In genomic region chr15:40048155-40048792, GRCh38 we compare ENCODE assay signal across 10 cellular contexts. TPM values are rescaled to one million over a fixed set of nuclear protein-coding genes. Genes with fewer than 3 reads are reported as not detected.
DNase-seq lines count a peak whose midpoint lies in the region; ATAC-seq, FAIRE-seq and TF ChIP-seq lines count a peak whose summit lies in the region.
"Had no signal": no experiment of that assay in that cellular context is flagged by ENCODE, and none has a peak within 500 bp of the region (broad histone marks: within the 10 kb centered on the region; RNA-seq: fewer than 3 reads in every experiment).

No MANE protein-coding gene starts in this region.

- intact Hi-C loops in MCF 10A (cut with micrococcal nuclease) (loop anchor here (5.0 kb wide), 1 partner anchor 144 kb away; no protein-coding TSS in a partner anchor), mammary epithelial cell (cut with micrococcal nuclease) (no loop called here)

- dilution Hi-C loops in mammary epithelial cell (cut with HindIII; ENCODE audit: low sequenced_read_pairs) = loop anchor here (5.0 kb wide), 3 partner anchors 54 to 224 kb away; no protein-coding TSS in a partner anchor
- dilution Hi-C loops in keratinocyte (cut with MboI; ENCODE audit: extremely low pct_ligation_motif_present, low sequenced_read_pairs) = no loop called here

- H2AFZ ChIP-seq in mammary epithelial cell (ENCODE audit: low read depth, low read length) = no peak overlapping the region
- no peak overlapping the region for H2AFZ ChIP-seq in keratinocyte (ENCODE audit: control insufficient read depth, low read length)

- DNase-seq in MCF 10A (ENCODE audit: unreplicated experiment) = no peak
- no peak for DNase-seq in mammary epithelial cell
- no peak for DNase-seq in WTC11 (ENCODE audit: low spot score)
- DNase-seq in keratinocyte (ENCODE audit: low read depth, low spot score) = no peak
- peak in 1 of 2 donors; percentile 49 for DNase-seq in upper lobe of left lung
- DNase-seq in foreskin fibroblast = no peak
- DNase-seq in OCI-M1 (lab: John Stamatoyannopoulos, UW) = no peak
- no peak for DNase-seq in RCC 7860 (ENCODE audit: low spot score)
- DNase-seq: COR-L47, H9 had no signal

- POLR2A ChIA-PET in MCF 10A (lab: Yijun Ruan, JAX) = interaction anchor here (0.5 to 2.8 kb wide), 12 partner anchors 9 to 800 kb away, joined by 3 to 16 read pairs (median 6); partner anchors contain the start of genes BMF and SRP14
- POLR2A ChIA-PET in WTC11 (lab: Charles Lee) = interaction anchor here (0.6 to 2.2 kb wide), 7 partner anchors 11 to 210 kb away, joined by 3 to 7 read pairs (median 4); partner anchors contain the start of gene BMF

- H3K27ac Mint-ChIP-seq in MCF 10A (ENCODE audit: low read depth, unreplicated experiment) = peak overlapping the region; percentile 42
- H3K27ac Mint-ChIP-seq in WTC11 = peak overlapping the region; percentile 36

- no peak for TF ChIP-seq POLR2A in upper lobe of left lung (IDR thresholded peaks at IDR 0.05)

- H3K9me3 ChIP-seq in mammary epithelial cell (replicated peaks; ENCODE audit: insufficient read depth, low read length) (no peaks in the 10 kb centered on the region), keratinocyte (ENCODE audit: control insufficient read depth, low read depth, low read length) (no peaks in the 10 kb centered on the region), upper lobe of left lung (no peaks in the 10 kb centered on the region)

- no peak for ATAC-seq in WTC11
- no peak for ATAC-seq in upper lobe of left lung (ENCODE audit: low FRiP score in 2 of 2)

- WGBS in mammary epithelial cell (ENCODE audit: low coverage, missing lambda C conversion rate) = 81% methylated on average over 9 of the region's 10 CpGs
- 52 to 62% methylated on average over 5 to 10 of the region's 10 CpGs for WGBS in upper lobe of left lung, 2 donors

- no TSS peak for BruUV-seq in MCF 10A (replicated peaks; lab: Mats Ljungman, UMichigan)
- BruUV-seq in mammary epithelial cell (replicated peaks; lab: Mats Ljungman, UMichigan) = no TSS peak

- no peaks in the 10 kb centered on the region for H3K36me3 ChIP-seq in mammary epithelial cell (ENCODE audit: insufficient read depth, low read length)
- H3K36me3 ChIP-seq in keratinocyte (ENCODE audit: control insufficient read depth in 2 of 2, extremely low read depth in 1 of 2, insufficient read depth in 2 of 2, low read length in 2 of 2) = no peaks in the 10 kb centered on the region
- no peaks in the 10 kb centered on the region for H3K36me3 ChIP-seq in upper lobe of left lung

- H3K79me2 ChIP-seq in mammary epithelial cell (ENCODE audit: insufficient read depth, low read length) = no peaks in the 10 kb centered on the region
- H3K79me2 ChIP-seq in keratinocyte (ENCODE audit: control insufficient read depth, insufficient read depth, low read length) = no peaks in the 10 kb centered on the region

- H3K27ac ChIP-seq in mammary epithelial cell (ENCODE audit: insufficient read depth, low read depth, low read length) = no peak overlapping the region
- H3K27ac ChIP-seq in keratinocyte (ENCODE audit: control insufficient read depth, insufficient read depth, low read length) = peak overlapping the region; percentile 28
- H3K27ac ChIP-seq in upper lobe of left lung = peak overlapping the region; percentile 72 to 85 (median 79)

- in situ Hi-C loops in mammary epithelial cell (cut with MboI; ENCODE audit: low sequenced_read_pairs in 2 of 2) = loop anchor here (5.0 to 10.0 kb wide), 4 partner anchors 44 to 224 kb away; no protein-coding TSS in a partner anchor

- peaks cover 37% of the 10 kb centered on the region for H3K4me1 Mint-ChIP-seq in MCF 10A (ENCODE audit: insufficient read depth, unreplicated experiment)
- H3K4me1 Mint-ChIP-seq in WTC11 = peaks cover 48% of the 10 kb centered on the region

- H3K9ac ChIP-seq in mammary epithelial cell (ENCODE audit: insufficient read depth, low read length) (no peak overlapping the region), keratinocyte (ENCODE audit: control insufficient read depth, extremely low read depth, insufficient read depth, low read length) (no peak overlapping the region)

- H3K9me3 Mint-ChIP-seq in MCF 10A (ENCODE audit: unreplicated experiment) (no peaks in the 10 kb centered on the region), WTC11 (no peaks in the 10 kb centered on the region)
- H3K9me3 Mint-ChIP-seq: H9 had no signal

- CTCF ChIA-PET in MCF 10A (lab: Yijun Ruan, JAX) (interaction anchor here (0.8 to 5.7 kb wide), 9 partner anchors 12 to 372 kb away, joined by 3 to 125 read pairs (median 7); partner anchors contain the start of gene BMF), mammary epithelial cell (lab: Charles Lee; ENCODE audit: low non-redundant PET) (no interaction called here), WTC11 (lab: Charles Lee) (interaction anchor here (0.9 to 7.6 kb wide), 11 partner anchors 11 to 242 kb away, joined by 3 to 120 read pairs (median 7); partner anchors contain the start of gene BMF)

- FAIRE-seq in keratinocyte (lab: Jason Lieb, UNC) (no peak), RCC 7860 (lab: Jason Lieb, UNC) (no peak)

- H3K27me3 Mint-ChIP-seq in MCF 10A (ENCODE audit: insufficient read depth, unreplicated experiment) (no peaks in the 10 kb centered on the region), WTC11 (ENCODE audit: low read depth) (no peaks in the 10 kb centered on the region)

- peak in 1 of 4 donors; percentile 13 for TF ChIP-seq EP300 in upper lobe of left lung (IDR thresholded peaks at IDR 0.05)

- no peak overlapping the region for H3K4me2 ChIP-seq in mammary epithelial cell (ENCODE audit: insufficient read depth, low read depth, low read length)
- no peak overlapping the region for H3K4me2 ChIP-seq in keratinocyte (ENCODE audit: control insufficient read depth, extremely low read depth, insufficient read depth, low read depth, low read length)

- H3K36me3 Mint-ChIP-seq in MCF 10A (ENCODE audit: insufficient read depth, unreplicated experiment) (no peaks in the 10 kb centered on the region), WTC11 (no peaks in the 10 kb centered on the region)

- H3K4me3 ChIP-seq in mammary epithelial cell (replicated peaks in 1 of 3; ENCODE audit: insufficient read depth in 1 of 3, low read depth in 2 of 3, low read length in 3 of 3) (no peak overlapping the region), keratinocyte (ENCODE audit: control insufficient read depth in 2 of 3, extremely low read depth in 1 of 3, insufficient read depth in 2 of 3, low read depth in 1 of 3, low read length in 3 of 3) (no peak overlapping the region), upper lobe of left lung (no peak overlapping the region), foreskin fibroblast (ENCODE audit: low read depth in 1 of 2, low read length in 2 of 2) (no peak overlapping the region)

- H3K4me3 Mint-ChIP-seq in MCF 10A (ENCODE audit: unreplicated experiment) = no peak overlapping the region
- H3K4me3 Mint-ChIP-seq in WTC11 = no peak overlapping the region
- H3K4me3 Mint-ChIP-seq: H9 had no signal

- H3K27me3 ChIP-seq in mammary epithelial cell (ENCODE audit: insufficient read depth, low read length) (no peaks in the 10 kb centered on the region), keratinocyte (ENCODE audit: control insufficient read depth, extremely low read depth, insufficient read depth, low read length) (no peaks in the 10 kb centered on the region), upper lobe of left lung (no peaks in the 10 kb centered on the region)

- H3K4me1 ChIP-seq in mammary epithelial cell (ENCODE audit: insufficient read depth, low read length) (peaks cover 35% of the 10 kb centered on the region), keratinocyte (ENCODE audit: control insufficient read depth, extremely low read depth, insufficient read depth, low read length) (peaks cover 33% of the 10 kb centered on the region), upper lobe of left lung (peaks cover 38 to 53% (median 52%) of the 10 kb centered on the region in 4 donors)

- TF ChIP-seq CTCF in MCF 10A (IDR thresholded peaks at IDR 0.05; ENCODE audit: unreplicated experiment) (no peak), mammary epithelial cell (conservative IDR thresholded peaks at IDR 0.05 in 1 of 2, IDR thresholded peaks at IDR 0.05 in 1 of 2; ENCODE audit: extremely low read depth in 1 of 2, insufficient read depth in 1 of 2, low read depth in 1 of 2, low read length in 2 of 2) (no peak), WTC11 (IDR thresholded peaks at IDR 0.05) (no peak), keratinocyte (optimal IDR thresholded peaks at IDR 0.05 in 1 of 3, IDR thresholded peaks at IDR 0.05 in 1 of 3, conservative IDR thresholded peaks at IDR 0.05 in 1 of 3; ENCODE audit: extremely low read depth in 1 of 3, insufficient read depth in 2 of 3, low read length in 3 of 3) (no peak), upper lobe of left lung (IDR thresholded peaks at IDR 0.05) (no peak), foreskin fibroblast (IDR thresholded peaks at IDR 0.05; ENCODE audit: low read depth, low read length) (no peak)

- peaks cover 3% of the 10 kb centered on the region for H3K9me1 ChIP-seq in keratinocyte (ENCODE audit: control insufficient read depth, extremely low read depth, insufficient read depth, low read length)

- no peaks in the 10 kb centered on the region for H4K20me1 ChIP-seq in mammary epithelial cell (ENCODE audit: insufficient read depth, low read length)
- peaks cover 4% of the 10 kb centered on the region for H4K20me1 ChIP-seq in keratinocyte (ENCODE audit: control insufficient read depth, extremely low read depth, insufficient read depth, low read length)

TF ChIP-seq in WTC11, 78 proteins besides CTCF, POLR2A, EP300 and RAD21 (continues in another document):
- TF ChIP-seq CREB1 (CRISPR knock-in tag; IDR thresholded peaks at IDR 0.05) = no peak
- TF ChIP-seq GABPB1 (CRISPR knock-in tag; IDR thresholded peaks at IDR 0.05) = no peak
- TF ChIP-seq ZNF416 (CRISPR knock-in tag; IDR thresholded peaks at IDR 0.05) = no peak
- no peak for TF ChIP-seq NR3C1 (CRISPR knock-in tag; conservative IDR thresholded peaks at IDR 0.05; ENCODE audit: low read depth)

RNA-seq across cellular contexts. Expression of gene SRP14, which starts 9.3 kb away (rescaled TPM):
- total RNA-seq in MCF 10A (2022) = 165 and 203 TPM in 2 replicates
- total RNA-seq in mammary epithelial cell = 100 to 1,000 TPM in 1 of 2 donors, 10 to 100 TPM in 1; 85.7 to 148 TPM
- 231 TPM for polyA plus RNA-seq in mammary epithelial cell
- 50.4 TPM for polyA minus RNA-seq in mammary epithelial cell
- 190 to 199 TPM (median 192 TPM) in 3 replicates for total RNA-seq in WTC11 (2021)
- 272 to 407 TPM (median 324 TPM) in 3 replicates for polyA plus RNA-seq in keratinocyte
- polyA plus RNA-seq in keratinocyte (2011; ENCODE audit: low read depth) = 2,431 TPM
- 406 and 414 TPM in 2 replicates for polyA plus RNA-seq in keratinocyte (2011; cell fraction: cytosol; rRNA removed)
- 131 and 140 TPM in 2 replicates for polyA plus RNA-seq in keratinocyte (2011; cell fraction: nucleus; rRNA removed)
- 226 and 292 TPM in 2 replicates for polyA plus RNA-seq in keratinocyte (2012; ENCODE audit: low replicate concordance)
- polyA minus RNA-seq in keratinocyte = 16.3 to 86.8 TPM (median 71.1 TPM) in 3 replicates
- 121 TPM for polyA minus RNA-seq in keratinocyte (2011; cell fraction: cytosol; rRNA and poly(A)+ RNA removed)
- 18.7 and 29.6 TPM in 2 replicates for polyA minus RNA-seq in keratinocyte (2011; cell fraction: nucleus; rRNA and poly(A)+ RNA removed)
- 100 to 1,000 TPM in 5 of 6 donors, 10 to 100 TPM in 1; 55.5 to 342 (median 191) TPM for total RNA-seq in upper lobe of left lung
